In the genomic region with DNA sequence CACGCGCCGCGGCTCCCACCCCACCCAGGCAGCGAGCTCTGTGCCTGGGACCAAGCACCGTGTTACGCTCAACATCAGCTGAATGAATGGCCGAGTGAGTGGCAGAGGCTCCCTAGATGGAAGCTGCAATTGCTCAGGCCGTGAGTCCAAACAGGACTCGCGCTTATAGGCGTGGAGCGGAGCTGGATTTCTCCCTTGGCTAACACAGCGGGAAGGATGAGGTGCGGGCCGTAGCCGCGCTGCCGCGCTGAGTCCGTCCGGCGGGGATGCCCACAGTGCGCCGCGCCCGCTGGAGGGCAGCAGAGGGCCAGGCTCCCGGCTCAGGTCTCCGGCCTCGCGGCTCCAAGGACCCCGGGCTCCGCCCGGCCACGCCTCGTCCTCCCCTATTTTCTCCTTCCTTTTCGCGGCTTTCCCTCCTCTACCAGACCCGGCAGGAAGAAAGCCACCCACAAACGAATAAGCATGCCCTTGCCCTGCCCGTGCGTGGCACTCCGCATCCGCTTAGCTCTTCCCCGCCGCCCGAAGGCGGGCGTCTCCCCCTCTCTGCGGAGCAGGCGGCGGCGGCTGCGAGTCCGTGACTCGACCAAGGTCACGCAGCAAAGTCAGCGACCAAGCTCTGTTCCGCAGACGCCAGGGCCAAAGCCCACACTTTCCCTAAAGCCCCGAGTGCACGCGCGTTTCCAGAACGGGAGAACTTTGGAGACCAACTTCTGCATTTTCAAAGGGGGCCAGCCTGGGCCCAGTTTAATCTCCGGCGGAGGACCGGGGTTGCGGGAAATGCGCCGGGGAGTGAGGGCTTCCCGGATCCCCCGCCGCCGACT, we compare ENCODE assay signal across 1 cellular context.
TF ChIP-seq lines count a peak whose summit lies in the region.

No MANE protein-coding gene starts in this region.

TF ChIP-seq in HEK293, 187 proteins besides CTCF, POLR2A, EP300 and RAD21 (continued from another document and continues in another):
- TF ChIP-seq, protein P1, sequence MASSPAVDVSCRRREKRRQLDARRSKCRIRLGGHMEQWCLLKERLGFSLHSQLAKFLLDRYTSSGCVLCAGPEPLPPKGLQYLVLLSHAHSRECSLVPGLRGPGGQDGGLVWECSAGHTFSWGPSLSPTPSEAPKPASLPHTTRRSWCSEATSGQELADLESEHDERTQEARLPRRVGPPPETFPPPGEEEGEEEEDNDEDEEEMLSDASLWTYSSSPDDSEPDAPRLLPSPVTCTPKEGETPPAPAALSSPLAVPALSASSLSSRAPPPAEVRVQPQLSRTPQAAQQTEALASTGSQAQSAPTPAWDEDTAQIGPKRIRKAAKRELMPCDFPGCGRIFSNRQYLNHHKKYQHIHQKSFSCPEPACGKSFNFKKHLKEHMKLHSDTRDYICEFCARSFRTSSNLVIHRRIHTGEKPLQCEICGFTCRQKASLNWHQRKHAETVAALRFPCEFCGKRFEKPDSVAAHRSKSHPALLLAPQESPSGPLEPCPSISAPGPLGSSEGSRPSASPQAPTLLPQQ (tag by site-specific recombination; IDR thresholded peaks at IDR 0.05), result no peak; the same call in 1 of the 2 replicates
- peak; percentile 63 for TF ChIP-seq KLF1 (tag by site-specific recombination; IDR thresholded peaks at IDR 0.05)
- TF ChIP-seq, protein P2, sequence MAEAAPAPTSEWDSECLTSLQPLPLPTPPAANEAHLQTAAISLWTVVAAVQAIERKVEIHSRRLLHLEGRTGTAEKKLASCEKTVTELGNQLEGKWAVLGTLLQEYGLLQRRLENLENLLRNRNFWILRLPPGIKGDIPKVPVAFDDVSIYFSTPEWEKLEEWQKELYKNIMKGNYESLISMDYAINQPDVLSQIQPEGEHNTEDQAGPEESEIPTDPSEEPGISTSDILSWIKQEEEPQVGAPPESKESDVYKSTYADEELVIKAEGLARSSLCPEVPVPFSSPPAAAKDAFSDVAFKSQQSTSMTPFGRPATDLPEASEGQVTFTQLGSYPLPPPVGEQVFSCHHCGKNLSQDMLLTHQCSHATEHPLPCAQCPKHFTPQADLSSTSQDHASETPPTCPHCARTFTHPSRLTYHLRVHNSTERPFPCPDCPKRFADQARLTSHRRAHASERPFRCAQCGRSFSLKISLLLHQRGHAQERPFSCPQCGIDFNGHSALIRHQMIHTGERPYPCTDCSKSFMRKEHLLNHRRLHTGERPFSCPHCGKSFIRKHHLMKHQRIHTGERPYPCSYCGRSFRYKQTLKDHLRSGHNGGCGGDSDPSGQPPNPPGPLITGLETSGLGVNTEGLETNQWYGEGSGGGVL (tag by site-specific recombination; IDR thresholded peaks at IDR 0.05), result no peak
- no peak for TF ChIP-seq ZNF777 (tag by site-specific recombination; IDR thresholded peaks at IDR 0.05; ENCODE audit: borderline replicate concordance)
- peak; percentile 63 for TF ChIP-seq GLIS2 (tag by site-specific recombination; IDR thresholded peaks at IDR 0.05)
- TF ChIP-seq ZNF660 (tag by site-specific recombination; IDR thresholded peaks at IDR 0.05), result no peak
- TF ChIP-seq OVOL3 (tag by site-specific recombination; IDR thresholded peaks at IDR 0.05), result no peak
- TF ChIP-seq YY2 (tag by site-specific recombination; IDR thresholded peaks at IDR 0.05), result no peak
- no peak for TF ChIP-seq ZBTB10 (tag by site-specific recombination; IDR thresholded peaks at IDR 0.05)
- TF ChIP-seq, protein P3, sequence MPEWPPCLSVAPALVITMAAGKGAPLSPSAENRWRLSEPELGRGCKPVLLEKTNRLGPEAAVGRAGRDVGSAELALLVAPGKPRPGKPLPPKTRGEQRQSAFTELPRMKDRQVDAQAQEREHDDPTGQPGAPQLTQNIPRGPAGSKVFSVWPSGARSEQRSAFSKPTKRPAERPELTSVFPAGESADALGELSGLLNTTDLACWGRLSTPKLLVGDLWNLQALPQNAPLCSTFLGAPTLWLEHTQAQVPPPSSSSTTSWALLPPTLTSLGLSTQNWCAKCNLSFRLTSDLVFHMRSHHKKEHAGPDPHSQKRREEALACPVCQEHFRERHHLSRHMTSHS (tag by site-specific recombination; IDR thresholded peaks at IDR 0.05), result no peak
- TF ChIP-seq ZNF677 (tag by site-specific recombination; IDR thresholded peaks at IDR 0.05), result no peak
- TF ChIP-seq ZNF837 (tag by site-specific recombination; IDR thresholded peaks at IDR 0.05), result no peak
- no peak for TF ChIP-seq ZNF623 (tag by site-specific recombination; IDR thresholded peaks at IDR 0.05)
- no peak for TF ChIP-seq YY1 (tag by site-specific recombination; IDR thresholded peaks at IDR 0.05)
- TF ChIP-seq, protein P4, sequence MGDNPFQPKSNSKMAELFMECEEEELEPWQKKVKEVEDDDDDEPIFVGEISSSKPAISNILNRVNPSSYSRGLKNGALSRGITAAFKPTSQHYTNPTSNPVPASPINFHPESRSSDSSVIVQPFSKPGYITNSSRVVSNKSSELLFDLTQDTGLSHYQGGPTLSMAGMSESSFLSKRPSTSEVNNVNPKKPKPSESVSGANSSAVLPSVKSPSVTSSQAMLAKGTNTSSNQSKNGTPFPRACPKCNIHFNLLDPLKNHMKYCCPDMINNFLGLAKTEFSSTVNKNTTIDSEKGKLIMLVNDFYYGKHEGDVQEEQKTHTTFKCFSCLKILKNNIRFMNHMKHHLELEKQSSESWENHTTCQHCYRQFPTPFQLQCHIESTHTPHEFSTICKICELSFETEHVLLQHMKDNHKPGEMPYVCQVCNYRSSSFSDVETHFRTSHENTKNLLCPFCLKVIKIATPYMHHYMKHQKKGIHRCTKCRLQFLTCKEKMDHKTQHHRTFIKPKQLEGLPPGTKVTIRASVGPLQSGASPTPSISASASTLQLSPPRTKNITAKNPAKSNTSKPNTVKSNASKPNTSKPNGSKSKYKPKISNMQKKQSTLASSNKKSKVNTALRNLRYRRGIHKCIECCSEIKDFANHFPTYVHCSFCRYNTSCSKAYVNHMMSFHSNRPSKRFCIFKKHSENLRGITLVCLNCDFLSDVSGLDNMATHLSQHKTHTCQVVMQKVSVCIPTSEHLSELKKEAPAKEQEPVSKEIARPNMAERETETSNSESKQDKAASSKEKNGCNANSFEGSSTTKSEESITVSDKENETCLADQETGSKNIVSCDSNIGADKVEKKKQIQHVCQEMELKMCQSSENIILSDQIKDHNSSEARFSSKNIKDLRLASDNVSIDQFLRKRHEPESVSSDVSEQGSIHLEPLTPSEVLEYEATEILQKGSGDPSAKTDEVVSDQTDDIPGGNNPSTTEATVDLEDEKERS (tag by site-specific recombination; IDR thresholded peaks at IDR 0.05), result no peak
- TF ChIP-seq ZBTB7A (tag by site-specific recombination; IDR thresholded peaks at IDR 0.05; ENCODE audit: low read depth), result no peak
- TF ChIP-seq ZNF121 (tag by site-specific recombination; IDR thresholded peaks at IDR 0.05), result no peak
- no peak for TF ChIP-seq ZNF138 (tag by site-specific recombination; IDR thresholded peaks at IDR 0.05; ENCODE audit: borderline replicate concordance)
- no peak for TF ChIP-seq ZNF266 (tag by site-specific recombination; IDR thresholded peaks at IDR 0.05; ENCODE audit: low read depth)
- no peak for TF ChIP-seq ZNF169 (tag by site-specific recombination; IDR thresholded peaks at IDR 0.05)
- no peak for TF ChIP-seq ZNF530 (tag by site-specific recombination; IDR thresholded peaks at IDR 0.05; ENCODE audit: low read depth)
- no peak for TF ChIP-seq ZNF404 (tag by site-specific recombination; IDR thresholded peaks at IDR 0.05)
- no peak for TF ChIP-seq ZNF133 (tag by site-specific recombination; IDR thresholded peaks at IDR 0.05)
- TF ChIP-seq ELK4 (IDR thresholded peaks at IDR 0.05; ENCODE audit: borderline replicate concordance, low read depth, low read length), result no peak
- TF ChIP-seq, protein P5, sequence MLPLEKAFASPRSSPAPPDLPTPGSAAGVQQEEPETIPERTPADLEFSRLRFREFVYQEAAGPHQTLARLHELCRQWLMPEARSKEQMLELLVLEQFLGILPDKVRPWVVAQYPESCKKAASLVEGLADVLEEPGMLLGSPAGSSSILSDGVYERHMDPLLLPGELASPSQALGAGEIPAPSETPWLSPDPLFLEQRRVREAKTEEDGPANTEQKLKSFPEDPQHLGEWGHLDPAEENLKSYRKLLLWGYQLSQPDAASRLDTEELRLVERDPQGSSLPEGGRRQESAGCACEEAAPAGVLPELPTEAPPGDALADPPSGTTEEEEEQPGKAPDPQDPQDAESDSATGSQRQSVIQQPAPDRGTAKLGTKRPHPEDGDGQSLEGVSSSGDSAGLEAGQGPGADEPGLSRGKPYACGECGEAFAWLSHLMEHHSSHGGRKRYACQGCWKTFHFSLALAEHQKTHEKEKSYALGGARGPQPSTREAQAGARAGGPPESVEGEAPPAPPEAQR (tag by site-specific recombination; IDR thresholded peaks at IDR 0.05), result no peak
- TF ChIP-seq OSR2 (tag by site-specific recombination; IDR thresholded peaks at IDR 0.05), result no peak
- peak; percentile 87 for TF ChIP-seq ZNF423 (tag by site-specific recombination; IDR thresholded peaks at IDR 0.05)
- no peak for TF ChIP-seq PRDM6 (tag by site-specific recombination; IDR thresholded peaks at IDR 0.05)
- TF ChIP-seq ZNF792 (tag by site-specific recombination; IDR thresholded peaks at IDR 0.05), result no peak
- TF ChIP-seq ZNF776 (tag by site-specific recombination; IDR thresholded peaks at IDR 0.05; ENCODE audit: borderline replicate concordance), result no peak
- TF ChIP-seq ZNF514 (tag by site-specific recombination; IDR thresholded peaks at IDR 0.05), result no peak
- no peak for TF ChIP-seq ZNF324 (tag by site-specific recombination; IDR thresholded peaks at IDR 0.05)
- no peak for TF ChIP-seq ZNF664 (tag by site-specific recombination; IDR thresholded peaks at IDR 0.05)
- no peak for TF ChIP-seq ZNF768 (tag by site-specific recombination; IDR thresholded peaks at IDR 0.05)
- no peak for TF ChIP-seq ZNF626 (tag by site-specific recombination; IDR thresholded peaks at IDR 0.05)
- no peak for TF ChIP-seq ZNF544 (tag by site-specific recombination; IDR thresholded peaks at IDR 0.05)
- TF ChIP-seq ZNF10 (tag by site-specific recombination; IDR thresholded peaks at IDR 0.05), result no peak
- TF ChIP-seq, protein P6, sequence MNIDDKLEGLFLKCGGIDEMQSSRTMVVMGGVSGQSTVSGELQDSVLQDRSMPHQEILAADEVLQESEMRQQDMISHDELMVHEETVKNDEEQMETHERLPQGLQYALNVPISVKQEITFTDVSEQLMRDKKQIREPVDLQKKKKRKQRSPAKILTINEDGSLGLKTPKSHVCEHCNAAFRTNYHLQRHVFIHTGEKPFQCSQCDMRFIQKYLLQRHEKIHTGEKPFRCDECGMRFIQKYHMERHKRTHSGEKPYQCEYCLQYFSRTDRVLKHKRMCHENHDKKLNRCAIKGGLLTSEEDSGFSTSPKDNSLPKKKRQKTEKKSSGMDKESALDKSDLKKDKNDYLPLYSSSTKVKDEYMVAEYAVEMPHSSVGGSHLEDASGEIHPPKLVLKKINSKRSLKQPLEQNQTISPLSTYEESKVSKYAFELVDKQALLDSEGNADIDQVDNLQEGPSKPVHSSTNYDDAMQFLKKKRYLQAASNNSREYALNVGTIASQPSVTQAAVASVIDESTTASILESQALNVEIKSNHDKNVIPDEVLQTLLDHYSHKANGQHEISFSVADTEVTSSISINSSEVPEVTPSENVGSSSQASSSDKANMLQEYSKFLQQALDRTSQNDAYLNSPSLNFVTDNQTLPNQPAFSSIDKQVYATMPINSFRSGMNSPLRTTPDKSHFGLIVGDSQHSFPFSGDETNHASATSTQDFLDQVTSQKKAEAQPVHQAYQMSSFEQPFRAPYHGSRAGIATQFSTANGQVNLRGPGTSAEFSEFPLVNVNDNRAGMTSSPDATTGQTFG (tag by site-specific recombination; IDR thresholded peaks at IDR 0.05; ENCODE audit: borderline replicate concordance), result no peak
